Comparison of ENCODE assay signal across 1 cellular context in the genomic region with DNA sequence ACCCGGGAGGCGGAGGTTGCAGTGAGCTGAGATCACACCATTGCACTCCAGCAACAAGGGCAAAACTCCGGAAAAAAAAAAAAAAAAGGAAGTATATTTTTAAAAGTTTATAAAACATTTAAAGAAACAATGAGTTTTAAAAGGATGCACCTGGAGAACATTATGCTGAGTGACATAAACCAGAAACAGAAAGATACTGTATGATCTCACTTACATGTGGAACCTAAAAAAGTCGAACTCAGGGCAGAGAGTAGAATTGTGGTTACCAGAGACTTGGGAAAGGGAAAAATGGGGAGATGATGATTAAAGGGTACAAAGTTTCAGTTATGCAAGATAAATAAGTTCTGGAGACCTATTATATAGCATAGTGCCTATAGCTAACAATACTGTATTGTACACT.
TF ChIP-seq lines count a peak whose summit lies in the region.

No MANE protein-coding gene starts in this region.

TF ChIP-seq in IMR-90, 13 proteins besides CTCF, POLR2A, EP300 and RAD21:
- TF ChIP-seq RCOR1 (IDR thresholded peaks at IDR 0.05; ENCODE audit: insufficient replicate concordance, low read length) (no peak), MAFK (IDR thresholded peaks at IDR 0.05; ENCODE audit: low read depth, low read length) (no peak), MAZ (IDR thresholded peaks at IDR 0.05; ENCODE audit: borderline replicate concordance, low read depth, low read length) (no peak), USF2 (IDR thresholded peaks at IDR 0.05; ENCODE audit: low read depth, low read length) (no peak), CHD1 (IDR thresholded peaks at IDR 0.05; ENCODE audit: low read depth, low read length) (no peak), NFE2L2 (IDR thresholded peaks at IDR 0.05; ENCODE audit: low read depth, low read length) (no peak)
- TF ChIP-seq, protein P1, sequence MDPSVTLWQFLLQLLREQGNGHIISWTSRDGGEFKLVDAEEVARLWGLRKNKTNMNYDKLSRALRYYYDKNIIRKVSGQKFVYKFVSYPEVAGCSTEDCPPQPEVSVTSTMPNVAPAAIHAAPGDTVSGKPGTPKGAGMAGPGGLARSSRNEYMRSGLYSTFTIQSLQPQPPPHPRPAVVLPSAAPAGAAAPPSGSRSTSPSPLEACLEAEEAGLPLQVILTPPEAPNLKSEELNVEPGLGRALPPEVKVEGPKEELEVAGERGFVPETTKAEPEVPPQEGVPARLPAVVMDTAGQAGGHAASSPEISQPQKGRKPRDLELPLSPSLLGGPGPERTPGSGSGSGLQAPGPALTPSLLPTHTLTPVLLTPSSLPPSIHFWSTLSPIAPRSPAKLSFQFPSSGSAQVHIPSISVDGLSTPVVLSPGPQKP (IDR thresholded peaks at IDR 0.05; ENCODE audit: borderline replicate concordance, low read depth, low read length) = no peak
